Comparison of ENCODE assay signal across 14 cellular contexts in genomic region chr17:78113804-78114785, GRCh38. TPM values are rescaled to one million over a fixed set of nuclear protein-coding genes. Genes with fewer than 3 reads are reported as not detected.
DNase-seq lines count a peak whose midpoint lies in the region; ATAC-seq and TF ChIP-seq lines count a peak whose summit lies in the region.
"Had no signal": no experiment of that assay in that cellular context is flagged by ENCODE, and none has a peak within 500 bp of the region (broad histone marks: within the 10 kb centered on the region; RNA-seq: fewer than 3 reads in every experiment).

No MANE protein-coding gene starts in this region.

- WGBS in hepatocyte (ENCODE audit: low lambda C conversion rate, missing lambda C conversion rate), result 93% methylated on average over 25 of the region's 25 CpGs
- WGBS in neuronal stem cell (ENCODE audit: extremely low coverage in 2 of 2, insufficient read length in 2 of 2, insufficient replicate concordance in 1 of 2), 2 donors, result no CpG with 5 or more reads among the region's 25 CpGs

- H3K27me3 Mint-ChIP-seq in CD4-positive, CD25-positive, alpha-beta regulatory T cell, result no peaks in the 10 kb centered on the region
- no peaks in the 10 kb centered on the region for H3K27me3 Mint-ChIP-seq in activated naive CD4-positive, alpha-beta T cell treated with anti-CD3 and anti-CD28 coated beads, Interleukin-2, amount 10 ng/mL, durations not matched to agents 7 days and 5 days
- H3K27me3 Mint-ChIP-seq in naive B cell, result no peaks in the 10 kb centered on the region

- DNase-seq in CD4-positive, CD25-positive, alpha-beta regulatory T cell, result peak in 2 of 3 donors; percentile 34 to 57
- DNase-seq in HT1080 (ENCODE audit: low read depth) (peak; percentile 42), naive B cell (no peak), hepatocyte (ENCODE audit: low spot score) (no peak), neuronal stem cell (ENCODE audit: low spot score) (no peak), NCI-H526 treated with DMSO at 0.1 percent for 48 hours (lab: John Stamatoyannopoulos, UW) (no peak)
- peak; percentile 42 for DNase-seq in activated naive CD4-positive, alpha-beta T cell treated with anti-CD3 and anti-CD28 coated beads, Interleukin-2, amount 10 ng/mL, durations not matched to agents 7 days and 5 days
- DNase-seq: Calu3, NCI-H1930 had no signal

- H4K8ac ChIP-seq in neuronal stem cell (ENCODE audit: low read depth, low read length), result no peak overlapping the region

- H3K4me3 ChIP-seq in CD4-positive, CD25-positive, alpha-beta regulatory T cell (ENCODE audit: low read depth, low read length), result no peak overlapping the region
- H3K4me3 ChIP-seq in hepatocyte (no peak overlapping the region), neuronal stem cell (ENCODE audit: low read length in 2 of 2) (no peak overlapping the region)
- H3K4me3 ChIP-seq: SK-N-MC had no signal

- peaks cover 0 to 55% (median 27%) of the 10 kb centered on the region in 4 donors for H3K4me1 Mint-ChIP-seq in CD4-positive, CD25-positive, alpha-beta regulatory T cell
- peaks cover 46% of the 10 kb centered on the region for H3K4me1 Mint-ChIP-seq in activated naive CD4-positive, alpha-beta T cell treated with anti-CD3 and anti-CD28 coated beads, Interleukin-2, amount 10 ng/mL, durations not matched to agents 7 days and 5 days
- peaks cover 15 to 27% (median 23%) of the 10 kb centered on the region in 3 donors for H3K4me1 Mint-ChIP-seq in naive B cell

- no peaks in the 10 kb centered on the region for H3K27me3 ChIP-seq in CD4-positive, CD25-positive, alpha-beta regulatory T cell (ENCODE audit: control insufficient read depth, insufficient read depth, low read length)
- no peaks in the 10 kb centered on the region for H3K27me3 ChIP-seq in hepatocyte
- no peaks in the 10 kb centered on the region for H3K27me3 ChIP-seq in neuronal stem cell (ENCODE audit: control insufficient read depth in 3 of 3, insufficient read depth in 3 of 3, low read depth in 1 of 3, low read length in 3 of 3)

- peaks cover 82% of the 10 kb centered on the region for H3K36me3 ChIP-seq in CD4-positive, CD25-positive, alpha-beta regulatory T cell (ENCODE audit: control insufficient read depth, insufficient read depth, low read length)
- no peaks in the 10 kb centered on the region for H3K36me3 ChIP-seq in hepatocyte (replicated peaks; ENCODE audit: insufficient read depth, low read depth)
- H3K36me3 ChIP-seq in neuronal stem cell (replicated peaks in 1 of 2; ENCODE audit: control insufficient read depth in 2 of 2, insufficient read depth in 2 of 2, low read length in 2 of 2), result peaks cover 2 to 3% of the 10 kb centered on the region in 2 donors

- no peak overlapping the region for H3K14ac ChIP-seq in neuronal stem cell (ENCODE audit: low read length)

- H2BK12ac ChIP-seq in neuronal stem cell (ENCODE audit: low read length), result no peak overlapping the region

- no peak overlapping the region for H3K4ac ChIP-seq in neuronal stem cell (ENCODE audit: low read length)

- H3K18ac ChIP-seq in neuronal stem cell (ENCODE audit: low read length), result no peak overlapping the region

- H3K27ac ChIP-seq in CD4-positive, CD25-positive, alpha-beta regulatory T cell (ENCODE audit: insufficient read depth, low read length, poor library complexity, severe bottlenecking), result peak overlapping the region; percentile 62
- H3K27ac ChIP-seq in hepatocyte (no peak overlapping the region), neuronal stem cell (replicated peaks; ENCODE audit: low read length) (no peak overlapping the region)
- H3K27ac ChIP-seq: SK-N-MC had no signal

- no peaks in the 10 kb centered on the region for H4K20me1 ChIP-seq in hepatocyte (ENCODE audit: insufficient read depth, poor library complexity, severe bottlenecking)

- H3K4me2 ChIP-seq in hepatocyte, result no peak overlapping the region
- no peak overlapping the region for H3K4me2 ChIP-seq in neuronal stem cell (ENCODE audit: insufficient read depth, low read length, poor library complexity, severe bottlenecking)

- no peak for TF ChIP-seq CTCF in hepatocyte (IDR thresholded peaks at IDR 0.05; ENCODE audit: poor library complexity)

- CTCF ChIA-PET in activated naive CD4-positive, alpha-beta T cell treated with anti-CD3 and anti-CD28 coated beads, Interleukin-2, amount 10 ng/mL, durations not matched to agents 7 days and 5 days (lab: Charles Lee), result interaction anchor here (1.0 to 9.0 kb wide), 6 partner anchors 11 to 61 kb away, joined by 3 to 113 read pairs (median 6); partner anchors contain the start of gene TMC8

- H3K23ac ChIP-seq in neuronal stem cell (ENCODE audit: low read depth, low read length, poor library complexity), result no peak overlapping the region

- peak; percentile 22 to 29 for ATAC-seq in CD4-positive, CD25-positive, alpha-beta regulatory T cell (ENCODE audit: low read depth in 2 of 2)
- no peak for ATAC-seq in naive B cell (ENCODE audit: low read depth in 2 of 2)
- ATAC-seq in GM18858 (IDR thresholded peaks at IDR 0.05; ENCODE audit: unreplicated experiment), result no peak
- ATAC-seq: HCT116 had no signal

- H2AK5ac ChIP-seq in neuronal stem cell (ENCODE audit: low read depth, low read length), result no peak overlapping the region

- no peaks in the 10 kb centered on the region for H3K9me2 ChIP-seq in hepatocyte (replicated peaks; ENCODE audit: insufficient read depth)

- H2BK120ac ChIP-seq in neuronal stem cell (ENCODE audit: low read depth, low read length), result no peak overlapping the region

- H3K4me3 Mint-ChIP-seq in CD4-positive, CD25-positive, alpha-beta regulatory T cell, result peak overlapping the region; percentile 55 to 92 (median 65)
- no peak overlapping the region for H3K4me3 Mint-ChIP-seq in activated naive CD4-positive, alpha-beta T cell treated with anti-CD3 and anti-CD28 coated beads, Interleukin-2, amount 10 ng/mL, durations not matched to agents 7 days and 5 days
- H3K4me3 Mint-ChIP-seq in naive B cell, result peak overlapping the region in 5 of 8 donors; percentile 5 to 84 (median 65)

- no peak overlapping the region for H2BK5ac ChIP-seq in neuronal stem cell (ENCODE audit: low read length)

- no peak overlapping the region for H4K91ac ChIP-seq in neuronal stem cell (ENCODE audit: low read depth, low read length, poor library complexity)

- H3K36me3 Mint-ChIP-seq in CD4-positive, CD25-positive, alpha-beta regulatory T cell, result peaks cover 38% of the 10 kb centered on the region
- H3K36me3 Mint-ChIP-seq in activated naive CD4-positive, alpha-beta T cell treated with anti-CD3 and anti-CD28 coated beads, Interleukin-2, amount 10 ng/mL, durations not matched to agents 7 days and 5 days, result peaks cover 54% of the 10 kb centered on the region
- H3K36me3 Mint-ChIP-seq in naive B cell, result peaks cover 6 to 20% of the 10 kb centered on the region in 2 donors

- H3K9ac ChIP-seq in neuronal stem cell (ENCODE audit: low read depth, low read length, poor library complexity), result no peak overlapping the region

- H3K9me3 Mint-ChIP-seq in CD4-positive, CD25-positive, alpha-beta regulatory T cell, result peaks cover 0 to 3% (median 0%) of the 10 kb centered on the region in 7 donors
- no peaks in the 10 kb centered on the region for H3K9me3 Mint-ChIP-seq in activated naive CD4-positive, alpha-beta T cell treated with anti-CD3 and anti-CD28 coated beads, Interleukin-2, amount 10 ng/mL, durations not matched to agents 7 days and 5 days
- no peaks in the 10 kb centered on the region for H3K9me3 Mint-ChIP-seq in naive B cell

- H3K27ac Mint-ChIP-seq in CD4-positive, CD25-positive, alpha-beta regulatory T cell, result peak overlapping the region; percentile 84 to 98 (median 88)
- H3K27ac Mint-ChIP-seq in activated naive CD4-positive, alpha-beta T cell treated with anti-CD3 and anti-CD28 coated beads, Interleukin-2, amount 10 ng/mL, durations not matched to agents 7 days and 5 days, result peak overlapping the region; percentile 72
- peak overlapping the region in 5 of 6 donors; percentile 60 to 93 (median 82) for H3K27ac Mint-ChIP-seq in naive B cell

- peaks cover 48% of the 10 kb centered on the region for H3K4me1 ChIP-seq in CD4-positive, CD25-positive, alpha-beta regulatory T cell (ENCODE audit: control insufficient read depth, insufficient read depth, low read length, poor library complexity, severe bottlenecking)
- H3K4me1 ChIP-seq in hepatocyte (ENCODE audit: insufficient read depth) (no peaks in the 10 kb centered on the region), neuronal stem cell (ENCODE audit: control insufficient read depth in 2 of 2, insufficient read depth in 1 of 2, low read depth in 1 of 2, low read length in 2 of 2) (no peaks in the 10 kb centered on the region)

- no peaks in the 10 kb centered on the region for H3K79me2 ChIP-seq in hepatocyte

- no peaks in the 10 kb centered on the region for H3K9me3 ChIP-seq in CD4-positive, CD25-positive, alpha-beta regulatory T cell (ENCODE audit: control insufficient read depth in 2 of 2, low read length in 2 of 2)
- H3K9me3 ChIP-seq in hepatocyte (ENCODE audit: low read depth) (no peaks in the 10 kb centered on the region), neuronal stem cell (replicated peaks in 1 of 2; ENCODE audit: control insufficient read depth in 2 of 2, insufficient read depth in 1 of 2, low read depth in 1 of 2, low read length in 2 of 2) (no peaks in the 10 kb centered on the region)

- H3K79me1 ChIP-seq in neuronal stem cell (ENCODE audit: low read depth, low read length), result peaks cover 2% of the 10 kb centered on the region

- H2AFZ ChIP-seq in hepatocyte, result no peak overlapping the region
- no peak overlapping the region for H2AFZ ChIP-seq in neuronal stem cell (ENCODE audit: low read length)

- H2BK15ac ChIP-seq in neuronal stem cell (ENCODE audit: low read length), result no peak overlapping the region

RNA-seq across cellular contexts. Expression of gene TMC6, which starts 14.5 kb away (rescaled TPM):
- total RNA-seq in CD4-positive, CD25-positive, alpha-beta regulatory T cell, result 727 TPM
- 100 to 1,000 TPM; 160 to 242 (median 213) TPM for polyA plus RNA-seq in CD4-positive, CD25-positive, alpha-beta regulatory T cell
- total RNA-seq in HT1080 (2014; rRNA removed; shearing (Covaris generic)), result 4.0 and 6.1 TPM in 2 replicates
- 3.5 and 3.7 TPM in 2 replicates for polyA plus RNA-seq in HT1080 (2015; cell fraction: cytosol; rRNA removed)
- polyA plus RNA-seq in HT1080 (2015; cell fraction: nucleus; rRNA removed), result 7.3 and 10.3 TPM in 2 replicates
- polyA plus RNA-seq in naive B cell (ENCODE audit: low read depth in 6 of 6), result 100 to 1,000 TPM in 5 of 6 donors, 10 to 100 TPM in 1; 84.9 to 170 (median 141) TPM
- total RNA-seq in hepatocyte, result 20.9 and 26.7 TPM in 2 replicates
- 57.9 and 62.8 TPM in 2 replicates for polyA plus RNA-seq in hepatocyte
- 18.0 TPM for polyA plus RNA-seq in neuronal stem cell (2013, experiment 1 of 2)
- 18.2 TPM for polyA plus RNA-seq in neuronal stem cell (2013, experiment 2 of 2)

RNA-seq across cellular contexts. Expression of gene TMC8, which starts 16.5 kb away (rescaled TPM):
- 454 TPM for total RNA-seq in CD4-positive, CD25-positive, alpha-beta regulatory T cell
- 10 to 100 TPM; 61.8 to 82.0 (median 74.8) TPM for polyA plus RNA-seq in CD4-positive, CD25-positive, alpha-beta regulatory T cell
- 0.95 and 1.5 TPM in 2 replicates for total RNA-seq in HT1080 (2014; rRNA removed; shearing (Covaris generic))
- 0.08 and 0.29 TPM in 2 replicates for polyA plus RNA-seq in HT1080 (2015; cell fraction: cytosol; rRNA removed)
- polyA plus RNA-seq in HT1080 (2015; cell fraction: nucleus; rRNA removed), result 0.36 and 0.44 TPM in 2 replicates
- polyA plus RNA-seq in naive B cell (ENCODE audit: low read depth in 6 of 6), result 100 to 1,000 TPM in 1 of 6 donors, 10 to 100 TPM in 5; 26.2 to 103 (median 55.2) TPM
- 0.07 and 0.16 TPM in 2 replicates for total RNA-seq in hepatocyte
- polyA plus RNA-seq in hepatocyte, result 1.2 and 3.3 TPM in 2 replicates
- polyA plus RNA-seq in neuronal stem cell (2013, experiment 1 of 2), result 0.08 TPM
- polyA plus RNA-seq in neuronal stem cell (2013, experiment 2 of 2), result 0.08 TPM

RNA-seq across cellular contexts. Expression of gene C17orf99, which starts 32.1 kb away (rescaled TPM):
- not detected for total RNA-seq in CD4-positive, CD25-positive, alpha-beta regulatory T cell
- not detected for polyA plus RNA-seq in CD4-positive, CD25-positive, alpha-beta regulatory T cell
- not detected in 2 replicates for total RNA-seq in HT1080 (2014; rRNA removed; shearing (Covaris generic))
- polyA plus RNA-seq in HT1080 (2015; cell fraction: cytosol; rRNA removed), result not detected in 2 replicates
- not detected in 2 replicates for polyA plus RNA-seq in HT1080 (2015; cell fraction: nucleus; rRNA removed)
- polyA plus RNA-seq in naive B cell (ENCODE audit: low read depth in 6 of 6), result under 1 TPM in 1 of 6 donors, not detected in 5; 0.42 TPM
- 0.32 and 0.33 TPM in 2 replicates for total RNA-seq in hepatocyte
- polyA plus RNA-seq in hepatocyte, result 0.62 and 0.77 TPM in 2 replicates
- not detected for polyA plus RNA-seq in neuronal stem cell (2013, experiment 1 of 2)
- not detected for polyA plus RNA-seq in neuronal stem cell (2013, experiment 2 of 2)
- total RNA-seq: Calu3, kidney epithelial cell, pulmonary artery endothelial cell had no signal

RNA-seq across cellular contexts. Expression of gene SYNGR2, which starts 54.3 kb away (rescaled TPM):
- total RNA-seq in CD4-positive, CD25-positive, alpha-beta regulatory T cell, result 58.5 TPM
- polyA plus RNA-seq in CD4-positive, CD25-positive, alpha-beta regulatory T cell, result 100 to 1,000 TPM; 156 to 180 (median 170) TPM
- 49.5 and 62.1 TPM in 2 replicates for total RNA-seq in HT1080 (2014; rRNA removed; shearing (Covaris generic))
- polyA plus RNA-seq in HT1080 (2015; cell fraction: cytosol; rRNA removed), result 44.3 and 63.5 TPM in 2 replicates
- 28.1 and 32.8 TPM in 2 replicates for polyA plus RNA-seq in HT1080 (2015; cell fraction: nucleus; rRNA removed)
- 100 to 1,000 TPM; 490 to 908 (median 562) TPM for polyA plus RNA-seq in naive B cell (ENCODE audit: low read depth in 6 of 6)
- 48.3 and 72.5 TPM in 2 replicates for total RNA-seq in hepatocyte
- 160 and 191 TPM in 2 replicates for polyA plus RNA-seq in hepatocyte
- 16.6 TPM for polyA plus RNA-seq in neuronal stem cell (2013, experiment 1 of 2)
- polyA plus RNA-seq in neuronal stem cell (2013, experiment 2 of 2), result 16.6 TPM

Comparison
In these comparisons a context has a peak if more than half of its experiments do, and no peak if none do; other contexts are left out.
1. ATAC-seq: peak in CD4-positive, CD25-positive, alpha-beta regulatory T cell (2 of 2); none in naive B cell (0 of 2) and GM18858 (single experiment).
2. DNase-seq: peak in CD4-positive, CD25-positive, alpha-beta regulatory T cell (2 of 3), HT1080 (single experiment) and activated naive CD4-positive, alpha-beta T cell treated with anti-CD3 and anti-CD28 coated beads, Interleukin-2, amount 10 ng/mL, durations not matched to agents 7 days and 5 days (single experiment); none in naive B cell (single experiment), hepatocyte (single experiment), neuronal stem cell (single experiment) and NCI-H526 treated with DMSO at 0.1 percent for 48 hours (single experiment).
3. RNA of gene TMC6, which starts 14.5 kb away (total RNA-seq): 727 TPM in CD4-positive, CD25-positive, alpha-beta regulatory T cell (single experiment); 20.9 to 26.7 TPM in hepatocyte and 4.0 to 6.1 TPM in HT1080; every median in the first group is over 10 times any median in the second.
4. RNA of gene TMC8, which starts 16.5 kb away (total RNA-seq): 454 TPM in CD4-positive, CD25-positive, alpha-beta regulatory T cell (single experiment); 0.95 to 1.5 TPM in HT1080 and 0.07 to 0.16 TPM in hepatocyte; every median in the first group is over 100 times any median in the second.
5. Peak in every context shown above with its lines, with median percentiles within 50 percentile points of each other: H3K27ac Mint-ChIP-seq.